Comparison of ENCODE assay signal across 11 cellular contexts in the genomic region with DNA sequence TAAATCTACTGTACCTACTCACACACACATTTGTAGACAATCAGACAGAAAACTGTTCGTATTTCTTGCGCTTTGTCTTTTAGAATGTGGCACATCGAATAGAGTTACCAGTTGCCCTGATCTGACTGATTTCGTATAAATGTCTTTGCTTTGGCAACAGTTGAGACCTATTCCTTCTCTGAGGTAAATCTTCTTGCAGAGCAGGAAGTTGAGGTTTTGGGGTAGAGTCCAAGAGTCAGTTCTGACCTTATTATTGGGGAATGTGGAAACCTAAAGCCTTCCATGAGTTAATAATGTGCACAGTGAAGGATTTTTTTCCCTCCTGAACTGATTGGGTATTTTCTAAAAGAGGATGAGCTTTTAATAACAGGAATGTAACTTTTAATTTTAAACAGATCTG.
DNase-seq lines count a peak whose midpoint lies in the region; ATAC-seq and TF ChIP-seq lines count a peak whose summit lies in the region.
"Had no signal": no experiment of that assay in that cellular context is flagged by ENCODE, and none has a peak within 500 bp of the region (broad histone marks: within the 10 kb centered on the region; RNA-seq: fewer than 3 reads in every experiment).

No MANE protein-coding gene starts in this region.

- ATAC-seq in HG02938 (IDR thresholded peaks at IDR 0.05; ENCODE audit: unreplicated experiment), result no peak
- ATAC-seq: natural killer cell treated with Interleukin-12 subunit alpha and Interleukin-12 subunit beta and Interleukin-15 and Interleukin-18, amount 100 ng/mL, for 72 hours; stimulated activated memory B cell treated with anti-CD40 and anti-IgM and Interleukin-4, amounts not matched to agents 10 μg/mL and 1 μg/mL and 100 μg/mL, for 72 hours had no signal

- TF ChIP-seq CTCF in esophagus squamous epithelium (IDR thresholded peaks at IDR 0.05), result no peak
- no peak for TF ChIP-seq CTCF in sigmoid colon (IDR thresholded peaks at IDR 0.05)

- TF ChIP-seq EP300 in sigmoid colon (IDR thresholded peaks at IDR 0.05), result no peak

- H3K27me3 ChIP-seq in esophagus squamous epithelium (no peaks in the 10 kb centered on the region), sigmoid colon (no peaks in the 10 kb centered on the region)

- TF ChIP-seq POLR2A in esophagus squamous epithelium (IDR thresholded peaks at IDR 0.05), result no peak
- no peak for TF ChIP-seq POLR2A in sigmoid colon (IDR thresholded peaks at IDR 0.05)

- peak; percentile 82 for DNase-seq in GM04503 (ENCODE audit: low read depth)
- DNase-seq in RKO (ENCODE audit: low spot score), result peak; percentile 14
- no peak for DNase-seq in esophagus squamous epithelium (lab: John Stamatoyannopoulos, UW)
- no peak for DNase-seq in sigmoid colon
- no peak for DNase-seq in NCI-H1930 (lab: John Stamatoyannopoulos, UW)
- DNase-seq in NCI-H446 (lab: John Stamatoyannopoulos, UW), result no peak
- no peak for DNase-seq in stimulated activated CD4-positive, alpha-beta T cell treated with anti-CD3 and anti-CD28 coated beads, Interleukin-12 subunit alpha, Interleukin-12 subunit beta, amount 100 ng/mL, for 4 hours
- DNase-seq: effector memory CD4-positive, alpha-beta T cell had no signal

- H3K36me3 ChIP-seq in esophagus squamous epithelium (no peaks in the 10 kb centered on the region), sigmoid colon (no peaks in the 10 kb centered on the region)

- peak overlapping the region in 1 of 4 donors; percentile 21 for H3K4me3 ChIP-seq in esophagus squamous epithelium
- H3K4me3 ChIP-seq in sigmoid colon, result no peak overlapping the region

- intact Hi-C loops in esophagus squamous epithelium (cut with DNase I), result no loop called here
- intact Hi-C loops in sigmoid colon (cut with DNase I), result no loop called here

- 9 to 16% methylated on average over 4 of the region's 4 CpGs for WGBS in esophagus squamous epithelium, 2 donors
- WGBS in sigmoid colon, 2 donors, result 57 to 72% methylated on average over 4 of the region's 4 CpGs

- H3K4me1 ChIP-seq in esophagus squamous epithelium, result peaks cover 7 to 65% (median 22%) of the 10 kb centered on the region in 3 donors
- H3K4me1 ChIP-seq in sigmoid colon, result peaks cover 0 to 19% (median 9%) of the 10 kb centered on the region in 4 donors

- peak overlapping the region; percentile 27 to 75 (median 52) for H3K27ac ChIP-seq in esophagus squamous epithelium
- H3K27ac ChIP-seq in sigmoid colon, result peak overlapping the region; percentile 0 to 49 (median 44)

- H3K9me3 ChIP-seq in esophagus squamous epithelium (no peaks in the 10 kb centered on the region), sigmoid colon (no peaks in the 10 kb centered on the region)

Comparison
In these comparisons a context has a peak if more than half of its experiments do, and no peak if none do; other contexts are left out.
1. DNase-seq: peak in GM04503 (single experiment) and RKO (single experiment); none in esophagus squamous epithelium (single experiment), sigmoid colon (single experiment), NCI-H1930 (0 of 2), NCI-H446 (0 of 2) and stimulated activated CD4-positive, alpha-beta T cell treated with anti-CD3 and anti-CD28 coated beads, Interleukin-12 subunit alpha, Interleukin-12 subunit beta, amount 100 ng/mL, for 4 hours (single experiment).